24 cellular contexts compared by ENCODE assay signal in the genomic region with DNA sequence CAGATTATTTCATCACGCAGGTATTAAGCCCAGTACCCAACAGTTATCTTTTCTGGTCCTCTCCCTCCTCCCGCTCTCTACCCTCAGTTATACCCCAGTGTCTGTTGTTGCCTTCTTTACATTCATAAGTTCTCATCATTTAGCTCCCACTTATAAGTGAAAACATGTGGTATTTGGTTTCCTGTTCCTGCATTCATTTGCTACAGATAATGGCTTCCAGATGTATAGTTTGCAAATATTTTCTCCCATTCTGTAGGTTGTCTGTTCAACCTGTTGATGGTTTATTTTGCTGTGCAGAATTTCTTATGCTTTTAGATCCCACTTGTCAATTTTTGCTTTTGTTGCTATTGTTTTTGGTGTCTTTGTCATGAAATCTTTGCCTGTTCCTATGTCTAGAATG. TPM values are rescaled to one million over a fixed set of nuclear protein-coding genes. Genes with fewer than 3 reads are reported as not detected.
"Had no signal": no experiment of that assay in that cellular context is flagged by ENCODE, and none has a peak within 500 bp of the region (broad histone marks: within the 10 kb centered on the region; RNA-seq: fewer than 3 reads in every experiment).

No MANE protein-coding gene starts in this region.

- H3K9me3 ChIP-seq: colonic mucosa, mucosa of descending colon, neutrophil, right lobe of liver had no signal

- H3K9ac ChIP-seq: parathyroid adenoma had no signal

- H3K4me1 ChIP-seq: colonic mucosa, left lung, parathyroid adenoma, right lobe of liver, tibial nerve, upper lobe of left lung had no signal

- H3K27ac ChIP-seq: colonic mucosa, epithelial cell of prostate, hepatocyte, left lung, neutrophil, parathyroid adenoma, right lobe of liver, thoracic aorta, tibial nerve, upper lobe of left lung had no signal

- H3K27me3 ChIP-seq: colonic mucosa, hepatocyte, left lung, right lobe of liver, tibial nerve, upper lobe of left lung had no signal

- H3K36me3 ChIP-seq: colonic mucosa, left lung, neutrophil, right lobe of liver, thoracic aorta, tibial nerve, upper lobe of left lung had no signal

- H3K4me3 ChIP-seq: colonic mucosa, hepatocyte, left lung, mucosa of descending colon, right lobe of liver, thoracic aorta, tibial nerve, upper lobe of left lung had no signal

- DNase-seq: colonic mucosa; effector CD8-positive, alpha-beta T cell; endodermal cell; head of caudate nucleus; left cardiac atrium; left lung; mesenchymal stem cell; mucosa of descending colon; naive B cell; right lobe of liver; small intestine; stimulated activated CD4-positive, alpha-beta T cell treated with anti-CD3 and anti-CD28 coated beads, Interleukin-15, amount 100 ng/mL, for 24 hours; stimulated activated CD4-positive, alpha-beta T cell treated with anti-CD3 and anti-CD28 coated beads, Interleukin-2, amount 100 ng/mL, for 48 hours; stimulated activated naive B cell treated with anti-CD40 and anti-IgM and Interleukin-4, amounts not matched to agents 10 μg/mL and 1 μg/mL and 100 μg/mL, for 72 hours; upper lobe of left lung had no signal

RNA-seq across cellular contexts. Expression of gene KCNH1, which starts 21.1 kb away (rescaled TPM):
- total RNA-seq: lower leg skin; lung microvascular endothelial cell; natural killer cell treated with Interleukin-12 subunit alpha and Interleukin-12 subunit beta and Interleukin-15 and Interleukin-18, amount 100 ng/mL, for 72 hours; right lobe of liver had no signal
